1 cellular context compared by ENCODE assay signal in genomic region chr4:20616313-20616712, GRCh38.
TF ChIP-seq lines count a peak whose summit lies in the region.

No MANE protein-coding gene starts in this region.

TF ChIP-seq in IMR-90, 13 proteins besides CTCF, POLR2A, EP300 and RAD21 (continued from another document):
- TF ChIP-seq CEBPB (IDR thresholded peaks at IDR 0.05; ENCODE audit: low read depth, low read length): no peak
- no peak for TF ChIP-seq NFE2L2 (IDR thresholded peaks at IDR 0.05; ENCODE audit: low read depth, low read length)
- TF ChIP-seq FOS (IDR thresholded peaks at IDR 0.05; ENCODE audit: low read depth, low read length): no peak
